ENCODE assay signal across 3 cellular contexts in genomic region chr20:59027746-59028320, GRCh38.
TF ChIP-seq lines count a peak whose summit lies in the region.

No MANE protein-coding gene starts in this region.

TF ChIP-seq in SK-N-SH, 30 proteins besides CTCF, POLR2A, EP300 and RAD21:
- no peak for TF ChIP-seq GATA2 (CRISPR knock-in tag; IDR thresholded peaks at IDR 0.05)
- peak; percentile 21; the same call in 1 of the 2 replicates for TF ChIP-seq FOSL2 (IDR thresholded peaks at IDR 0.05; ENCODE audit: borderline replicate concordance, low read depth)
TF ChIP-seq in SK-N-SH: peak in this region for 1.

TF ChIP-seq in SK-N-SH treated with all-trans-retinoic acid at 6 μM for 48 hours, 23 proteins besides CTCF, POLR2A, EP300 and RAD21:
- no peak for TF ChIP-seq PPARA (CRISPR knock-in tag; IDR thresholded peaks at IDR 0.05; ENCODE audit: borderline replicate concordance)
TF ChIP-seq in SK-N-SH treated with all-trans-retinoic acid at 6 μM for 48 hours: peak in this region for 0.

TF ChIP-seq in K562, 482 proteins besides CTCF, POLR2A, EP300 and RAD21:
- TF ChIP-seq FOS (IDR thresholded peaks at IDR 0.05; ENCODE audit: extremely low read depth, insufficient read length) = no peak
- TF ChIP-seq CCAR2 (IDR thresholded peaks at IDR 0.05; ENCODE audit: low read depth, low read length) = no peak
- no peak for TF ChIP-seq CBX8 (IDR thresholded peaks at IDR 0.05; ENCODE audit: borderline replicate concordance, extremely low read depth, low read depth, low read length, poor library complexity, severe bottlenecking)
- TF ChIP-seq PHB (CRISPR knock-in tag; IDR thresholded peaks at IDR 0.05) = no peak
